23 cellular contexts compared by ENCODE assay signal in genomic region chr3:170611746-170612145, GRCh38. TPM values are rescaled to one million over a fixed set of nuclear protein-coding genes. Genes with fewer than 3 reads are reported as not detected.
"Had no signal": no experiment of that assay in that cellular context is flagged by ENCODE, and none has a peak within 500 bp of the region (broad histone marks: within the 10 kb centered on the region; RNA-seq: fewer than 3 reads in every experiment).

No MANE protein-coding gene starts in this region.

- DNase-seq: occipital lobe; ovary; posterior cingulate gyrus; psoas muscle; right cardiac atrium; right lobe of liver; sigmoid colon; small intestine; stimulated activated CD4-positive, alpha-beta T cell treated with anti-CD3 and anti-CD28 coated beads, Interleukin-15, amount 100 ng/mL, for 24 hours; stimulated activated CD4-positive, alpha-beta T cell treated with anti-CD3 and anti-CD28 coated beads, Interleukin-2, amount 100 ng/mL, for 24 hours; stimulated activated CD4-positive, alpha-beta T cell treated with anti-CD3 and anti-CD28 coated beads, Interleukin-2, amount 100 ng/mL, for 48 hours; stimulated activated CD4-positive, alpha-beta T cell treated with anti-CD3 and anti-CD28 coated beads, Interleukin-4, amount 100 ng/mL, for 24 hours; stimulated activated naive B cell treated with anti-CD40 and anti-IgM and Interleukin-4, amounts not matched to agents 10 μg/mL and 1 μg/mL and 100 μg/mL, for 72 hours; stimulated activated naive CD4-positive, alpha-beta T cell treated with Interleukin-2 at 50 U/mL for 16 hours; stomach; thyroid gland; trophoblast cell; upper lobe of left lung had no signal

- ATAC-seq: psoas muscle; right cardiac atrium; right lobe of liver; stimulated activated naive B cell treated with anti-CD40 and anti-IgM and Interleukin-4, amounts not matched to agents 10 μg/mL and 1 μg/mL and 100 μg/mL, for 72 hours had no signal

RNA-seq across cellular contexts. Expression of gene SLC7A14, which starts 25.9 kb away (rescaled TPM):
- total RNA-seq: natural killer cell treated with Interleukin-12 subunit alpha and Interleukin-12 subunit beta and Interleukin-15 and Interleukin-18, amount 100 ng/mL, for 72 hours; skeletal muscle tissue; subcutaneous adipose tissue; thoracic aorta; ureter had no signal
